ENCODE assay signal across 1 cellular context in the genomic region with DNA sequence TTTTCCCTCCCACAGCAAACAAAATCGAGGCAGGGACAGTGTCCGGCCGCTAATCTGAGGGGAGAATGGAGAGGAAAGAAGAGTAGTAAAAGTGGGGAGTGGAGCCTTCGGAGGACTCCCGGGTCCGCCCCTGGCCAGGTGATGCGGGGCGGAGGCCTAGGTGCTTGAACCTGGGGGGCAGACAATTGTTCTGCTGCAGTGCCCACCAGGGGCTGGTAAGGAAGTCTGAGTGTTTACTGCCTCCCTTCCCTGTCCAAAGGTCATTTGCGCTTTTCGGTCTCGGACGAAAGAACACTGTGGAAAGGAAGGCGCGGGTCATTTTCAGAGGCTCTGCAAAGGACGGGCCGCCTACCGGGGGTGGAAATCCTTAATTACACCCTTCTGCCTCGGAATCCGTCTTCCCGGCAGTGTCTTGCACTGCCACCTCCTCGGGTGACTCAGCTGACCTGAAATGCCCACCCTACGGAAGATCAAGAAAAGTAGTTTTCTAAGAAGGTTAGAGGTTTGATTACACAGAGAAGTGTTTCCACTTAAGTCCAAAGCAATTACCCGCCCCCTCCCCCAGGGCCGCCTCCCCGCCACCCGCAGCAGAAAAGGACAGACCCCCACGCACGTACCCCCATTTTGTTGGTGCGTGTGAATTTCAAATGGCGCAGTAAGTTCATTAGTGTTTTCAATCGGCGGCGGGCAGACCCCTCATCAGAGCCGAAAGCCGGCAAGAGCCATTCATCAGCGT.
TF ChIP-seq lines count a peak whose summit lies in the region.

No MANE protein-coding gene starts in this region.

TF ChIP-seq in SK-N-SH, 30 proteins besides CTCF, POLR2A, EP300 and RAD21 (continued from another document):
- TF ChIP-seq FOXJ3 (CRISPR knock-in tag; IDR thresholded peaks at IDR 0.05): no peak
